ENCODE assay signal across 13 cellular contexts in the genomic region with DNA sequence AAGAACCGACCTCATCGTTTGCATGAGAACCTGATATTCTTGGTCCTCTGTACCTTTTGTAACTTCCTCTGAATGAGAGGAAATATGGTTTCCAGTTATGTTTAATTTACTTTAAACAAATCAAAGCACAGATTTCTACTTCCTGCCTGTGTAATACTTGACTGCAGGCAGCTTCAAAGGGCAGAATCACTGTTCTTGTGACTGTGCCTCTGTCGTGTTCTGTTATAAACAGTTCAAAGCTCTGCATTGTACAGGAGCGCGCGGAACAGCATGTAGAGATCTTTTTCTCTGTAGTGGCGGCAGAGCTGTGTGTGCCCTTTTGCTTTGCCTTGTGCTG.
DNase-seq lines count a peak whose midpoint lies in the region; ATAC-seq and TF ChIP-seq lines count a peak whose summit lies in the region.
"Had no signal": no experiment of that assay in that cellular context is flagged by ENCODE, and none has a peak within 500 bp of the region (broad histone marks: within the 10 kb centered on the region; RNA-seq: fewer than 3 reads in every experiment).

No MANE protein-coding gene starts in this region.

- peak overlapping the region; percentile 34; the same call in 1 of the 2 replicates for H3K27ac ChIP-seq in DOHH2 (ENCODE audit: low read depth, low read length)
- no peak overlapping the region for H3K27ac ChIP-seq in prostate gland

- H3K36me3 ChIP-seq in DOHH2 (ENCODE audit: control insufficient read depth, low read length), result no peaks in the 10 kb centered on the region
- H3K36me3 ChIP-seq in prostate gland, result no peaks in the 10 kb centered on the region

- no peaks in the 10 kb centered on the region for H4K20me1 ChIP-seq in DOHH2 (ENCODE audit: control insufficient read depth, insufficient read depth, low read depth, low read length)

- no peaks in the 10 kb centered on the region for H3K27me3 ChIP-seq in DOHH2 (ENCODE audit: control insufficient read depth, low read length)
- H3K27me3 ChIP-seq in prostate gland (replicated peaks; ENCODE audit: insufficient read depth), result no peaks in the 10 kb centered on the region

- no peaks in the 10 kb centered on the region for H3K79me2 ChIP-seq in DOHH2 (ENCODE audit: control insufficient read depth, low read length)

- intact Hi-C loops in prostate gland (cut with DNase I), result no loop called here

- peak overlapping the region; percentile 74 for H3K4me3 Mint-ChIP-seq in memory B cell
- H3K4me3 Mint-ChIP-seq: neural crest cell, type B pancreatic cell had no signal

- TF ChIP-seq POLR2A in prostate gland (IDR thresholded peaks at IDR 0.05), result no peak

- no peaks in the 10 kb centered on the region for H3K36me3 Mint-ChIP-seq in memory B cell
- H3K36me3 Mint-ChIP-seq: type B pancreatic cell had no signal

- H3K4me3 ChIP-seq in DOHH2 (ENCODE audit: low read length), result no peak overlapping the region
- H3K4me3 ChIP-seq in prostate gland, result no peak overlapping the region

- 66% methylated on average over 7 of the region's 7 CpGs for WGBS in prostate gland

- H3K27ac Mint-ChIP-seq in memory B cell, result peak overlapping the region; percentile 13
- H3K27ac Mint-ChIP-seq: type B pancreatic cell had no signal

- H3K4me2 ChIP-seq in DOHH2 (ENCODE audit: low read length), result peak overlapping the region; percentile 40

- no peaks in the 10 kb centered on the region for H3F3A ChIP-seq in DOHH2 (ENCODE audit: control insufficient read depth, insufficient read depth)

- H3K4me1 ChIP-seq in DOHH2 (ENCODE audit: control insufficient read depth, low read length) (peaks cover 24% of the 10 kb centered on the region), prostate gland (replicated peaks) (no peaks in the 10 kb centered on the region)

- peaks cover 6% of the 10 kb centered on the region for H3K27me3 Mint-ChIP-seq in memory B cell

- no peaks in the 10 kb centered on the region for H3K9me2 ChIP-seq in DOHH2 (replicated peaks; ENCODE audit: control insufficient read depth, low read length)

- no peaks in the 10 kb centered on the region for H3K9me3 Mint-ChIP-seq in memory B cell
- H3K9me3 Mint-ChIP-seq: neural crest cell, type B pancreatic cell had no signal

- no peak for TF ChIP-seq CTCF in DOHH2 (IDR thresholded peaks at IDR 0.05; ENCODE audit: low read depth, low read length, poor library complexity, severe bottlenecking)
- no peak for TF ChIP-seq CTCF in prostate gland (IDR thresholded peaks at IDR 0.05)

- ATAC-seq in memory B cell (ENCODE audit: low read depth) (peak; percentile 85), GM18520 (IDR thresholded peaks at IDR 0.05; ENCODE audit: unreplicated experiment) (no peak), GM18873 (IDR thresholded peaks at IDR 0.05; ENCODE audit: low FRiP score, unreplicated experiment) (no peak)

- peak; percentile 41 for DNase-seq in T follicular helper cell (ENCODE audit: low read depth)
- peak; percentile 30 for DNase-seq in activated naive CD4-positive, alpha-beta T cell treated with anti-CD3 and anti-CD28 coated beads, Interleukin-2, amount 50 U/mL, for 16 hours
- no peak for DNase-seq in memory B cell (ENCODE audit: low spot score in 2 of 2)
- no peak for DNase-seq in prostate gland (ENCODE audit: low spot score)
- DNase-seq in DMS153 treated with DMSO at 0.1 percent for 48 hours (lab: John Stamatoyannopoulos, UW; ENCODE audit: unreplicated experiment), result no peak
- DNase-seq: DMS153, Kasumi-1, NCI-H526 had no signal

- H3K9me3 ChIP-seq in DOHH2 (ENCODE audit: control insufficient read depth, insufficient read depth, low read length) (no peaks in the 10 kb centered on the region), prostate gland (no peaks in the 10 kb centered on the region)

- peaks cover 18% of the 10 kb centered on the region for H3K4me1 Mint-ChIP-seq in memory B cell

Comparison
In these comparisons a context has a peak if more than half of its experiments do, and no peak if none do; other contexts are left out.
1. DNase-seq: peak in T follicular helper cell (single experiment) and activated naive CD4-positive, alpha-beta T cell treated with anti-CD3 and anti-CD28 coated beads, Interleukin-2, amount 50 U/mL, for 16 hours (single experiment); none in memory B cell (0 of 2), prostate gland (single experiment) and DMS153 treated with DMSO at 0.1 percent for 48 hours (single experiment).